In genomic region chr7:130490287-130490686, GRCh38 we compare ENCODE assay signal across 10 cellular contexts. TPM values are rescaled to one million over a fixed set of nuclear protein-coding genes. Genes with fewer than 3 reads are reported as not detected.
DNase-seq lines count a peak whose midpoint lies in the region; ATAC-seq and TF ChIP-seq lines count a peak whose summit lies in the region.
"Had no signal": no experiment of that assay in that cellular context is flagged by ENCODE, and none has a peak within 500 bp of the region (broad histone marks: within the 10 kb centered on the region; RNA-seq: fewer than 3 reads in every experiment).

No MANE protein-coding gene starts in this region.

- H3K9me3 ChIP-seq in H9 (ENCODE audit: control insufficient read depth, low read depth, low read length), result no peaks in the 10 kb centered on the region
- H3K9me3 ChIP-seq in BE2C, result no peaks in the 10 kb centered on the region
- H3K9me3 ChIP-seq: gastrocnemius medialis had no signal

- CTCF ChIA-PET in activated B cell treated with CpG ODN at 0.5 μM for 24 hours (lab: Charles Lee), result no interaction called here

- peak overlapping the region; percentile 58 to 75 for H3K4me3 Mint-ChIP-seq in H9
- H3K4me3 Mint-ChIP-seq in activated B cell treated with CpG ODN at 0.5 μM for 24 hours, result peak overlapping the region; percentile 11

- H3K23me2 ChIP-seq in H9 (ENCODE audit: insufficient read length, low read depth, low read length, poor library complexity, severe bottlenecking), result peaks cover 35% of the 10 kb centered on the region

- no peak overlapping the region for H3K18ac ChIP-seq in H9 (ENCODE audit: insufficient read length, low read depth, low read length)

- H2BK20ac ChIP-seq in H9 (ENCODE audit: low read depth, low read length, poor library complexity, severe bottlenecking), result no peak overlapping the region

- peak overlapping the region; percentile 62 for H3K4me2 ChIP-seq in H9 (ENCODE audit: insufficient read depth, insufficient read length, low read length)

- H3K79me1 ChIP-seq in H9 (ENCODE audit: insufficient read depth, low read depth, low read length, poor library complexity, severe bottlenecking), result peaks cover 6% of the 10 kb centered on the region

- peak overlapping the region; percentile 9 for H3K4me3 ChIP-seq in iPS-11a (ENCODE audit: low read depth, low read length)
- H3K4me3 ChIP-seq in BE2C (ENCODE audit: low read depth, low read length), result no peak overlapping the region

- no peak overlapping the region for H4K8ac ChIP-seq in H9 (replicated peaks; ENCODE audit: insufficient read length, low read depth, low read length)

- no peak overlapping the region for H2BK5ac ChIP-seq in H9 (ENCODE audit: insufficient read length, low read length)

- intact Hi-C loops in activated B cell treated with CpG ODN at 0.5 μM for 24 hours (cut with micrococcal nuclease), result no loop called here

- H3K4me1 Mint-ChIP-seq in H9 (peaks cover 40 to 64% of the 10 kb centered on the region in 2 experiments), activated B cell treated with CpG ODN at 0.5 μM for 24 hours (peaks cover 34% of the 10 kb centered on the region)

- peaks cover 6% of the 10 kb centered on the region; the same call in 1 of the 2 replicates for H3K79me2 ChIP-seq in H9 (ENCODE audit: insufficient read depth, low read length)

- WGBS in H9 (ENCODE audit: extremely low coverage, insufficient read length, low lambda C conversion rate), result no CpG with 5 or more reads among the region's 16 CpGs

- H3K9me3 Mint-ChIP-seq in H9 (peaks cover 12 to 14% of the 10 kb centered on the region in 2 experiments), activated B cell treated with CpG ODN at 0.5 μM for 24 hours (no peaks in the 10 kb centered on the region)

- H4K91ac ChIP-seq in H9 (ENCODE audit: insufficient read length, low read depth, low read length), result no peak overlapping the region

- no peak for ATAC-seq in activated B cell treated with CpG ODN at 0.5 μM for 24 hours (ENCODE audit: low read depth)

- H3K9ac ChIP-seq in H9 (ENCODE audit: extremely low read depth, insufficient read length, low read length), result no peak overlapping the region

- H2BK12ac ChIP-seq in H9 (ENCODE audit: insufficient read length, low read depth, low read length), result no peak overlapping the region

- no peak overlapping the region for H2BK120ac ChIP-seq in H9 (ENCODE audit: low read depth, low read length, poor library complexity, severe bottlenecking)

- H3K36me3 Mint-ChIP-seq in H9 (ENCODE audit: insufficient read depth in 1 of 3, low read depth in 3 of 3), result peaks cover 22 to 37% (median 33%) of the 10 kb centered on the region in 3 experiments
- H3K36me3 Mint-ChIP-seq in activated B cell treated with CpG ODN at 0.5 μM for 24 hours (ENCODE audit: low read depth), result no peaks in the 10 kb centered on the region

- no peak overlapping the region for H2BK15ac ChIP-seq in H9 (ENCODE audit: low read depth, low read length)

- H3K14ac ChIP-seq in H9 (ENCODE audit: insufficient read depth, low read length), result peak overlapping the region; percentile 42; the same call in 1 of the 2 replicates

- H3K4me1 ChIP-seq in H9 (ENCODE audit: insufficient read depth, low read length) (peaks cover 6% of the 10 kb centered on the region; the same call in 1 of the 2 replicates), BE2C (no peaks in the 10 kb centered on the region)

- no peak overlapping the region; the same call in 1 of the 2 replicates for H3K4ac ChIP-seq in H9 (ENCODE audit: low read depth, low read length)

- POLR2A ChIA-PET in activated B cell treated with CpG ODN at 0.5 μM for 24 hours (lab: Charles Lee), result no interaction called here

- no peaks in the 10 kb centered on the region; the same call in 1 of the 2 replicates for H3K27me3 ChIP-seq in H9 (ENCODE audit: insufficient read depth, low read length)
- peaks cover 36% of the 10 kb centered on the region for H3K27me3 ChIP-seq in BE2C

- no peak overlapping the region for H3K27ac ChIP-seq in H9 (ENCODE audit: insufficient read length, low read depth, low read length)
- H3K27ac ChIP-seq: gastrocnemius medialis had no signal

- H2AK5ac ChIP-seq in H9 (ENCODE audit: insufficient read length, low read length), result no peak overlapping the region

- H3K56ac ChIP-seq in H9 (ENCODE audit: insufficient read length, low read depth, low read length), result no peak overlapping the region

- H4K20me1 ChIP-seq in H9 (ENCODE audit: control insufficient read depth, insufficient read depth, insufficient read length), result no peaks in the 10 kb centered on the region

- H3T11ph ChIP-seq in H9 (ENCODE audit: low read length), result no peak overlapping the region

- H2AFZ ChIP-seq in H9 (ENCODE audit: low read length), result no peak overlapping the region

- H4K5ac ChIP-seq in H9 (ENCODE audit: insufficient read length, low read depth, low read length), result no peak overlapping the region

- H3K23ac ChIP-seq in H9 (ENCODE audit: insufficient read length, low read depth, low read length), result no peak overlapping the region

- peaks cover 62% of the 10 kb centered on the region for H3K27me3 Mint-ChIP-seq in H9 (ENCODE audit: low read depth)
- peaks cover 39% of the 10 kb centered on the region for H3K27me3 Mint-ChIP-seq in activated B cell treated with CpG ODN at 0.5 μM for 24 hours

- no peaks in the 10 kb centered on the region for H3K36me3 ChIP-seq in BE2C
- H3K36me3 ChIP-seq: gastrocnemius medialis had no signal

- TF ChIP-seq CTCF in H9 (conservative IDR thresholded peaks at IDR 0.05), result no peak
- TF ChIP-seq CTCF in activated B cell treated with CpG ODN at 0.5 μM for 24 hours (IDR thresholded peaks at IDR 0.05), result no peak
- TF ChIP-seq CTCF in BE2C (IDR thresholded peaks at IDR 0.05; ENCODE audit: low read depth, low read length), result no peak

- peak overlapping the region in 2 of 3 experiments; percentile 84; a peak in 4 of 7 replicates for H3K27ac Mint-ChIP-seq in H9
- no peak overlapping the region for H3K27ac Mint-ChIP-seq in activated B cell treated with CpG ODN at 0.5 μM for 24 hours

- DNase-seq in H9 (peak; percentile 47), activated B cell treated with CpG ODN at 0.5 μM for 24 hours (no peak), retina (peak; percentile 83), superior temporal gyrus (ENCODE audit: extremely low spot score) (no peak), NCI-H1417 treated with DMSO at 0.1 percent for 48 hours (lab: John Stamatoyannopoulos, UW) (no peak), BE2C (no peak), C1 segment of cervical spinal cord (lab: John Stamatoyannopoulos, UW) (no peak)
- DNase-seq: gastrocnemius medialis, NCI-H1694 treated with DMSO at 0.1 percent for 48 hours had no signal

RNA-seq across cellular contexts. Expression of gene MEST, which starts 1.6 kb away (rescaled TPM):
- total RNA-seq in H9 (2021), result 112 and 113 TPM in 2 replicates
- 7.4 and 8.1 TPM in 2 replicates for total RNA-seq in activated B cell treated with CpG ODN at 0.5 μM for 24 hours
- polyA plus RNA-seq in BE2C (2012; ENCODE audit: insufficient read depth, insufficient read length, low read depth), result not detected

RNA-seq across cellular contexts. Expression of gene CEP41, which starts 49.5 kb away (rescaled TPM):
- total RNA-seq in H9 (2021), result 9.2 and 9.7 TPM in 2 replicates
- total RNA-seq in activated B cell treated with CpG ODN at 0.5 μM for 24 hours, result 5.1 and 6.6 TPM in 2 replicates
- 23.2 TPM for polyA plus RNA-seq in BE2C (2012; ENCODE audit: insufficient read depth, insufficient read length, low read depth)

Comparison
In these comparisons a context has a peak if more than half of its experiments do, and no peak if none do; other contexts are left out.
1. DNase-seq: peak in H9 (single experiment) and retina (single experiment); none in activated B cell treated with CpG ODN at 0.5 μM for 24 hours (single experiment), superior temporal gyrus (single experiment), NCI-H1417 treated with DMSO at 0.1 percent for 48 hours (single experiment), BE2C (single experiment) and C1 segment of cervical spinal cord (0 of 14).
2. RNA of gene MEST, which starts 1.6 kb away (total RNA-seq): 112 to 113 TPM in H9; 7.4 to 8.1 TPM in activated B cell treated with CpG ODN at 0.5 μM for 24 hours; every median in the first group is over 10 times any median in the second.